8 cellular contexts compared by ENCODE assay signal in the genomic region with DNA sequence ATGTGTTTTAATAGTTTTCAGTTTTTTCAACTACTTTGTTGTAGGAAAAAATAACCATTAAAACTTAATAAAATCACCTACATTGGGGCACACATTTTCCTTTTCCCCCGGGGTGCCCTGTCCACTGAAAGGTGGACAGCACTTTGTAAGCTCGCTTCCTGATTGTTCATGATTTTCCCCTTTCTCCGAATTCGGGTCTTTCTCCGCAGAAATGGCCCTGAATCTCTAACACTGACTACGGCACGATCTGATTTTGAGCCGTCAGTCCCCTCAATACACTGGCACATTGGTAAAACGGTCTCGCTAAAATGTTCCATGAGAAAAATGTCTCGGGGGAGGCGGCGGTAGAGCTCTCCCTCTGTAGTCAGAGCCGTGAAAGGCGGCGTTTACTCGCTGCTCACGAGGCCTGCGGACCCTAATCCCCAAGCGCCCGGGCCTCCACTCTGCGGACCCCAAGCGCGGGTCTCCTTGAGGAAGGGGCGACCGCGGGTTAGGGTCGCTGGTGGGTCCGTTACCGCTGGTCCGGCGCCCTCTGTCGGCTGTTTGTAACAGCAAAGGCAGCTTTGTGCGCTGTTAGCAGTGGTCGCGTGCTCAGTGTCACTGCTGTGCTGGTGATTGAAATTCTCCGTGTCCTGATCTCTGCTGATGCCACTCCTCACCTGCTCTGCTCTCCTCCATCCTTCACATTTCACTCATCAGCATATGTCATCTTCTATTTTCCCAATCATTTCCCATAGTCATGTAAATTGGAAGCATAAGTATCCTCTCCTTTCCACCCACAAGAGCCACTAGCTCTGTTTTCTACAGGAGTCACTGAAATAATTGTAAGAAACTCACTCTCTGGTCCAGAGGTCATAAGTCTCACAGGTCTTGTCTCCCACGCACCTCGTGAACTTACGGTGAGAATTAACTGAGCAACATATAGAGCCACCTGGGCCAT. TPM values are rescaled to one million over a fixed set of nuclear protein-coding genes. Genes with fewer than 3 reads are reported as not detected.
DNase-seq lines count a peak whose midpoint lies in the region; ATAC-seq and TF ChIP-seq lines count a peak whose summit lies in the region.

No MANE protein-coding gene starts in this region.

- peaks cover 84% of the 10 kb centered on the region for H3K27me3 Mint-ChIP-seq in T-helper 1 cell treated with Interleukin-12 subunit alpha and Interleukin-12 subunit beta and Interleukin-4 antibody, amounts not matched to agents 30 μg/mL and 1 μg/mL, for 36 hours (ENCODE audit: low read depth)
- peaks cover 3 to 11% (median 11%) of the 10 kb centered on the region in 3 donors for H3K27me3 Mint-ChIP-seq in immature natural killer cell (ENCODE audit: low read depth in 3 of 3)

- TF ChIP-seq CTCF in AG10803 (conservative IDR thresholded peaks at IDR 0.05; ENCODE audit: low read length) (peak; percentile 73), astrocyte of the spinal cord (IDR thresholded peaks at IDR 0.05; ENCODE audit: low read depth, low read length) (peak; percentile 91)

- ATAC-seq in GM18868 (IDR thresholded peaks at IDR 0.05; ENCODE audit: unreplicated experiment) (peak; percentile 75), HG03159 (IDR thresholded peaks at IDR 0.05; ENCODE audit: unreplicated experiment) (peak; percentile 72)

- peak overlapping the region; percentile 58 for H3K4me3 Mint-ChIP-seq in T-helper 1 cell treated with Interleukin-12 subunit alpha and Interleukin-12 subunit beta and Interleukin-4 antibody, amounts not matched to agents 30 μg/mL and 1 μg/mL, for 36 hours
- H3K4me3 Mint-ChIP-seq in immature natural killer cell = peak overlapping the region; percentile 65 to 79 (median 70)

- H3K4me3 ChIP-seq in AG10803 (ENCODE audit: low read length) = peak overlapping the region; percentile 58
- H3K4me3 ChIP-seq in astrocyte of the spinal cord (ENCODE audit: low read depth, low read length) = peak overlapping the region; percentile 55

- H3K9me3 Mint-ChIP-seq in T-helper 1 cell treated with Interleukin-12 subunit alpha and Interleukin-12 subunit beta and Interleukin-4 antibody, amounts not matched to agents 30 μg/mL and 1 μg/mL, for 36 hours = no peaks in the 10 kb centered on the region
- peaks cover 0 to 1% (median 0%) of the 10 kb centered on the region in 6 donors for H3K9me3 Mint-ChIP-seq in immature natural killer cell

- H3K27ac Mint-ChIP-seq in T-helper 1 cell treated with Interleukin-12 subunit alpha and Interleukin-12 subunit beta and Interleukin-4 antibody, amounts not matched to agents 30 μg/mL and 1 μg/mL, for 36 hours = no peak overlapping the region
- no peak overlapping the region for H3K27ac Mint-ChIP-seq in immature natural killer cell

- peaks cover 3% of the 10 kb centered on the region for H3K4me1 Mint-ChIP-seq in T-helper 1 cell treated with Interleukin-12 subunit alpha and Interleukin-12 subunit beta and Interleukin-4 antibody, amounts not matched to agents 30 μg/mL and 1 μg/mL, for 36 hours (ENCODE audit: low read depth)
- peaks cover 6 to 11% of the 10 kb centered on the region in 2 donors for H3K4me1 Mint-ChIP-seq in immature natural killer cell

- H3K36me3 Mint-ChIP-seq in T-helper 1 cell treated with Interleukin-12 subunit alpha and Interleukin-12 subunit beta and Interleukin-4 antibody, amounts not matched to agents 30 μg/mL and 1 μg/mL, for 36 hours (ENCODE audit: low read depth) = no peaks in the 10 kb centered on the region
- no peaks in the 10 kb centered on the region for H3K36me3 Mint-ChIP-seq in immature natural killer cell

- DNase-seq in AG10803 (ENCODE audit: low read depth) = no peak
- peak; percentile 37 for DNase-seq in astrocyte of the spinal cord (ENCODE audit: low read depth, low spot score)
- peak; percentile 40 to 48 (median 44) for DNase-seq in immature natural killer cell
- DNase-seq in stimulated activated CD4-positive, alpha-beta T cell treated with anti-CD3 and anti-CD28 coated beads, Interleukin-12 subunit alpha, Interleukin-12 subunit beta, amount 100 ng/mL, for 4 hours = peak; percentile 68
- DNase-seq in 8988T = no peak

- in situ Hi-C loops in astrocyte of the spinal cord (cut with HindIII; ENCODE audit: low sequenced_read_pairs) = no loop called here

RNA-seq across cellular contexts. Expression of a gene that starts 10.8 kb away (rescaled TPM):
- not detected for polyA plus RNA-seq in immature natural killer cell

RNA-seq across cellular contexts. Expression of a gene that starts 12.9 kb away (rescaled TPM):
- not detected for polyA plus RNA-seq in immature natural killer cell

RNA-seq across cellular contexts. Expression of a gene that starts 28.2 kb away (rescaled TPM):
- polyA plus RNA-seq in immature natural killer cell = not detected

RNA-seq across cellular contexts. Expression of a gene that starts 44.2 kb away (rescaled TPM):
- not detected for polyA plus RNA-seq in immature natural killer cell

RNA-seq across cellular contexts. Expression of a gene that starts 45.4 kb away (rescaled TPM):
- polyA plus RNA-seq in immature natural killer cell = not detected

Comparison
In these comparisons a context has a peak if more than half of its experiments do, and no peak if none do; other contexts are left out.
1. DNase-seq: peak in astrocyte of the spinal cord (single experiment), immature natural killer cell (3 of 3) and stimulated activated CD4-positive, alpha-beta T cell treated with anti-CD3 and anti-CD28 coated beads, Interleukin-12 subunit alpha, Interleukin-12 subunit beta, amount 100 ng/mL, for 4 hours (single experiment); none in AG10803 (single experiment) and 8988T (single experiment).